In genomic region chr5:142701673-142702311, GRCh38 we compare ENCODE assay signal across 28 cellular contexts. TPM values are rescaled to one million over a fixed set of nuclear protein-coding genes. Genes with fewer than 3 reads are reported as not detected.
"Had no signal": no experiment of that assay in that cellular context is flagged by ENCODE, and none has a peak within 500 bp of the region (broad histone marks: within the 10 kb centered on the region; RNA-seq: fewer than 3 reads in every experiment).

No MANE protein-coding gene starts in this region.

- H3K9ac ChIP-seq: neural progenitor cell, parathyroid adenoma had no signal

- H3K4me3 ChIP-seq: esophagus muscularis mucosa, gastroesophageal sphincter, heart left ventricle, hepatocyte, lower lobe of right lung, mucosa of descending colon, neural progenitor cell, right lobe of liver, smooth muscle cell, suprapubic skin, transverse colon, upper lobe of right lung, uterus had no signal

- ATAC-seq: foreskin keratinocyte; gastroesophageal sphincter; heart left ventricle; left ventricle myocardium superior; lower lobe of right lung; mucosa of descending colon; natural killer cell treated with Interleukin-12 subunit alpha and Interleukin-12 subunit beta and Interleukin-15 and Interleukin-18, amount 100 ng/mL, for 72 hours; right lobe of liver; stimulated activated naive CD8-positive, alpha-beta T cell treated with anti-CD3 and anti-CD28 coated beads, Interleukin-15, amount 100 ng/mL, for 72 hours; upper lobe of right lung had no signal

- H3K36me3 ChIP-seq: esophagus muscularis mucosa, gastroesophageal sphincter, heart left ventricle, lower lobe of right lung, right lobe of liver, suprapubic skin, transverse colon, upper lobe of right lung, uterus had no signal

- H3K27ac Mint-ChIP-seq: dendritic cell treated with granulocyte-macrophage colony-stimulating factor and Interleukin-4, amounts not matched to agents 40 ng/mL and 50 ng/mL, for 4 days; naive B cell; natural killer cell treated with Interleukin-12 subunit alpha and Interleukin-12 subunit beta and Interleukin-15 and Interleukin-18, amount 100 ng/mL, for 72 hours; neural progenitor cell; progenitor cell of endocrine pancreas; stimulated activated naive CD8-positive, alpha-beta T cell treated with anti-CD3 and anti-CD28 coated beads, Interleukin-15, amount 100 ng/mL, for 72 hours had no signal

- H3K27me3 Mint-ChIP-seq: stimulated activated naive CD8-positive, alpha-beta T cell treated with anti-CD3 and anti-CD28 coated beads, Interleukin-15, amount 100 ng/mL, for 72 hours had no signal

- DNase-seq: effector CD8-positive, alpha-beta T cell; foreskin keratinocyte; heart left ventricle; left ventricle myocardium superior; lower lobe of right lung; mucosa of descending colon; naive B cell; right lobe of liver; stimulated activated CD4-positive, alpha-beta T cell treated with anti-CD3 and anti-CD28 coated beads, Interleukin-12 subunit alpha, Interleukin-12 subunit beta, amount 100 ng/mL, for 4 hours; stimulated activated CD4-positive, alpha-beta T cell treated with anti-CD3 and anti-CD28 coated beads, Interleukin-1b, Interleukin-23, amount 100 ng/mL, for 48 hours; stimulated activated CD4-positive, alpha-beta T cell treated with anti-CD3 and anti-CD28 coated beads, Interleukin-4, amount 100 ng/mL, for 1 hour; stimulated activated CD8-positive, alpha-beta memory T cell treated with anti-CD3 and anti-CD28 coated beads, Interleukin-4, amount 100 ng/mL, for 48 hours; stimulated activated naive CD4-positive, alpha-beta T cell; stimulated activated naive CD8-positive, alpha-beta T cell treated with anti-CD3 and anti-CD28 coated beads, Interleukin-15, amount 100 ng/mL, for 72 hours; transverse colon; upper lobe of right lung; uterus had no signal

- H3K9me3 Mint-ChIP-seq: dendritic cell treated with granulocyte-macrophage colony-stimulating factor and Interleukin-4, amounts not matched to agents 40 ng/mL and 50 ng/mL, for 4 days; natural killer cell treated with Interleukin-12 subunit alpha and Interleukin-12 subunit beta and Interleukin-15 and Interleukin-18, amount 100 ng/mL, for 72 hours; neural progenitor cell; stimulated activated naive CD8-positive, alpha-beta T cell treated with anti-CD3 and anti-CD28 coated beads, Interleukin-15, amount 100 ng/mL, for 72 hours had no signal

- H3K4me3 Mint-ChIP-seq: dendritic cell treated with granulocyte-macrophage colony-stimulating factor and Interleukin-4, amounts not matched to agents 40 ng/mL and 50 ng/mL, for 4 days; naive B cell; natural killer cell treated with Interleukin-12 subunit alpha and Interleukin-12 subunit beta and Interleukin-15 and Interleukin-18, amount 100 ng/mL, for 72 hours; neural progenitor cell; stimulated activated naive CD8-positive, alpha-beta T cell treated with anti-CD3 and anti-CD28 coated beads, Interleukin-15, amount 100 ng/mL, for 72 hours had no signal

- H3K27me3 ChIP-seq: esophagus muscularis mucosa, gastroesophageal sphincter, heart left ventricle, hepatocyte, neural progenitor cell, right lobe of liver, suprapubic skin, transverse colon, upper lobe of right lung, uterus had no signal

- H3K9me3 ChIP-seq: esophagus muscularis mucosa, gastroesophageal sphincter, heart left ventricle, lower lobe of right lung, mucosa of descending colon, right lobe of liver, suprapubic skin, transverse colon, upper lobe of right lung, uterus had no signal

- H3K36me3 Mint-ChIP-seq: naive B cell; natural killer cell treated with Interleukin-12 subunit alpha and Interleukin-12 subunit beta and Interleukin-15 and Interleukin-18, amount 100 ng/mL, for 72 hours; neural progenitor cell had no signal

- H3K27ac ChIP-seq: esophagus muscularis mucosa, foreskin keratinocyte, gastroesophageal sphincter, heart left ventricle, hepatocyte, lower lobe of right lung, neural progenitor cell, parathyroid adenoma, right lobe of liver, suprapubic skin, transverse colon, upper lobe of right lung, uterus had no signal

- H2AFZ ChIP-seq: hepatocyte, neural progenitor cell, parathyroid adenoma had no signal

- H3K4me1 ChIP-seq: foreskin keratinocyte had no signal

- H3K4me2 ChIP-seq: hepatocyte, neural progenitor cell, smooth muscle cell had no signal

RNA-seq across cellular contexts. Expression of gene FGF1, which starts 15.9 kb away (rescaled TPM):
- total RNA-seq: endothelial cell of umbilical vein; natural killer cell treated with Interleukin-12 subunit alpha and Interleukin-12 subunit beta and Interleukin-15 and Interleukin-18, amount 100 ng/mL, for 72 hours; progenitor cell of endocrine pancreas had no signal
- polyA plus RNA-seq: endothelial cell of umbilical vein had no signal
